22 cellular contexts compared by ENCODE assay signal in genomic region chr2:85729825-85730510, GRCh38. TPM values are rescaled to one million over a fixed set of nuclear protein-coding genes. Genes with fewer than 3 reads are reported as not detected.
"Had no signal": no experiment of that assay in that cellular context is flagged by ENCODE, and none has a peak within 500 bp of the region (broad histone marks: within the 10 kb centered on the region; RNA-seq: fewer than 3 reads in every experiment).

No MANE protein-coding gene starts in this region.

- H3K4me1 ChIP-seq: pancreas had no signal

- H3K9me3 ChIP-seq: heart left ventricle, left lung, neutrophil, pancreas, spleen, transverse colon had no signal

- H3K4me1 Mint-ChIP-seq: activated T-helper 17 cell treated with anti-CD3 and anti-CD28 coated beads, Interleukin-2, amount 50 U/mL, for 72 hours had no signal

- H3K9me3 Mint-ChIP-seq: activated CD4-positive, alpha-beta T cell treated with anti-CD3 and anti-CD28 coated beads, Interleukin-2, amount 10 ng/mL, durations not matched to agents 24 days and 14 days; activated CD8-positive, alpha-beta T cell treated with anti-CD3 and anti-CD28 coated beads for 36 hours; activated naive CD4-positive, alpha-beta T cell treated with anti-CD3 and anti-CD28 coated beads for 36 hours; activated naive CD8-positive, alpha-beta T cell treated with anti-CD3 and anti-CD28 coated beads, Interleukin-2, amount 50 U/mL, for 24 hours; activated T-helper 17 cell treated with anti-CD3 and anti-CD28 coated beads, Interleukin-2, amount 50 U/mL, for 72 hours; naive thymus-derived CD8-positive, alpha-beta T cell had no signal

- H3K27ac Mint-ChIP-seq: activated CD4-positive, alpha-beta T cell treated with anti-CD3 and anti-CD28 coated beads, Interleukin-2, amount 10 ng/mL, durations not matched to agents 24 days and 14 days; activated CD8-positive, alpha-beta T cell treated with anti-CD3 and anti-CD28 coated beads for 36 hours; activated naive CD4-positive, alpha-beta T cell treated with anti-CD3 and anti-CD28 coated beads for 36 hours; activated naive CD8-positive, alpha-beta T cell treated with anti-CD3 and anti-CD28 coated beads, Interleukin-2, amount 50 U/mL, for 24 hours; activated T-helper 17 cell treated with anti-CD3 and anti-CD28 coated beads, Interleukin-2, amount 50 U/mL, for 72 hours; naive thymus-derived CD8-positive, alpha-beta T cell had no signal

- H3K27ac ChIP-seq: brain microvascular endothelial cell, left lung, neutrophil, pancreas, transverse colon had no signal

- H3K36me3 Mint-ChIP-seq: naive thymus-derived CD8-positive, alpha-beta T cell had no signal

- H3K4me3 ChIP-seq: coronary artery, heart left ventricle, left lung, pancreas, transverse colon had no signal

- DNase-seq: activated CD4-positive, alpha-beta T cell treated with anti-CD3 and anti-CD28 coated beads, Interleukin-2, amount 10 ng/mL, durations not matched to agents 24 days and 14 days; activated CD4-positive, CD25-positive, alpha-beta regulatory T cell; activated CD8-positive, alpha-beta T cell treated with anti-CD3 and anti-CD28 coated beads for 36 hours; activated naive CD4-positive, alpha-beta T cell treated with anti-CD3 and anti-CD28 coated beads for 36 hours; activated naive CD8-positive, alpha-beta T cell treated with anti-CD3 and anti-CD28 coated beads, Interleukin-2, amount 50 U/mL, for 24 hours; activated T-cell treated with anti-CD3 and anti-CD28 coated beads, Interleukin-2, amount 50 U/mL, for 1 hour; brain microvascular endothelial cell; heart left ventricle; mesendoderm; naive thymus-derived CD8-positive, alpha-beta T cell; spleen; stimulated activated naive CD4-positive, alpha-beta T cell; T-helper 1 cell; T-helper 9 cell; transverse colon had no signal

- H3K4me3 Mint-ChIP-seq: activated CD4-positive, alpha-beta T cell treated with anti-CD3 and anti-CD28 coated beads, Interleukin-2, amount 10 ng/mL, durations not matched to agents 24 days and 14 days; activated CD8-positive, alpha-beta T cell treated with anti-CD3 and anti-CD28 coated beads for 36 hours; activated naive CD4-positive, alpha-beta T cell treated with anti-CD3 and anti-CD28 coated beads for 36 hours; activated naive CD8-positive, alpha-beta T cell treated with anti-CD3 and anti-CD28 coated beads, Interleukin-2, amount 50 U/mL, for 24 hours; activated T-helper 17 cell treated with anti-CD3 and anti-CD28 coated beads, Interleukin-2, amount 50 U/mL, for 72 hours; naive thymus-derived CD8-positive, alpha-beta T cell had no signal

- H3K36me3 ChIP-seq: brain microvascular endothelial cell, heart left ventricle, left lung, neutrophil, pancreas, spleen, transverse colon had no signal

- H3K27me3 ChIP-seq: brain microvascular endothelial cell, heart left ventricle, left lung, neutrophil, pancreas had no signal

- ATAC-seq: activated naive CD8-positive, alpha-beta T cell treated with anti-CD3 and anti-CD28 coated beads, Interleukin-2, amount 50 U/mL, for 24 hours; activated T-helper 17 cell treated with anti-CD3 and anti-CD28 coated beads, Interleukin-2, amount 50 U/mL, for 72 hours had no signal

RNA-seq across cellular contexts. Expression of gene ATOH8, which starts 23.8 kb away (rescaled TPM):
- total RNA-seq: activated CD8-positive, alpha-beta T cell treated with anti-CD3 and anti-CD28 coated beads for 36 hours; activated naive CD4-positive, alpha-beta T cell treated with anti-CD3 and anti-CD28 coated beads for 36 hours; activated T-helper 17 cell treated with anti-CD3 and anti-CD28 coated beads, Interleukin-2, amount 50 U/mL, for 72 hours; naive thymus-derived CD8-positive, alpha-beta T cell had no signal

RNA-seq across cellular contexts. Expression of gene GNLY, which starts 35.8 kb away (rescaled TPM):
- total RNA-seq: frontal cortex, kidney epithelial cell had no signal
